Comparison of ENCODE assay signal across 21 cellular contexts in the genomic region with DNA sequence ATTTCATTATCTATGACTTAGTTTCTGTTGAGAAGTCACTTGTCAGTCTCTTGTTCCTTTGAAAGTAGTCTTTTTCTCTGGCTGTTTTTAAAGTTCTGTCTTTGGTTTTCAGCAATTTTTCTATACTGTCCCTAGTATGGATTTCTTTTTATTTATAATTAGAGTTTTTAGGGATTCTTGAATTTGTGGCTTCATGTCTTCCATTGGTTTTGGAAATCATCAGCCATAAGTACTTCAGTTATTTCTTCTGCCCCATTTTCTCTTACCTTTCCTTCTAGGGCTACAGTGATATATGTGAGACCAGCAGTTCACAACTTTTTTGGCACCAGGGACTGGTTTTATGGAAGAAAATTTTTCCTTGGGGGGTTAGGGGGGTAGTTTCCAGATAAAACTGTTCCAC.
DNase-seq lines count a peak whose midpoint lies in the region; ATAC-seq and TF ChIP-seq lines count a peak whose summit lies in the region.
"Had no signal": no experiment of that assay in that cellular context is flagged by ENCODE, and none has a peak within 500 bp of the region (broad histone marks: within the 10 kb centered on the region; RNA-seq: fewer than 3 reads in every experiment).

No MANE protein-coding gene starts in this region.

- H3K27me3 Mint-ChIP-seq in endodermal cell (ENCODE audit: insufficient read depth): peaks cover 18% of the 10 kb centered on the region
- peaks cover 8% of the 10 kb centered on the region for H3K27me3 Mint-ChIP-seq in neural crest cell (ENCODE audit: low read depth)
- H3K27me3 Mint-ChIP-seq in activated CD8-positive, alpha-beta memory T cell treated with anti-CD3 and anti-CD28 coated beads, Interleukin-2, amount 10 ng/mL, durations not matched to agents 7 days and 5 days: peaks cover 11% of the 10 kb centered on the region

- H3F3A ChIP-seq in Loucy (ENCODE audit: low read depth): 0 out of 2 replicates have a peak, but pooled peaks cover 2% of the 10 kb centered on the region

- H3K27me3 ChIP-seq in DND-41 (ENCODE audit: insufficient read depth, low read length, poor library complexity): no peaks in the 10 kb centered on the region
- H3K27me3 ChIP-seq in Loucy (ENCODE audit: insufficient read depth, low read length, poor library complexity, severe bottlenecking): no peaks in the 10 kb centered on the region
- peaks cover 8% of the 10 kb centered on the region for H3K27me3 ChIP-seq in endodermal cell (ENCODE audit: control insufficient read depth, insufficient read depth, low read length, poor library complexity, severe bottlenecking)
- H3K27me3 ChIP-seq: BLaER1 treated with 17β-estradiol and CSF1 and Interleukin-3, amounts not matched to agents 10 nM and 100 nM had no signal

- H3K9ac ChIP-seq in DND-41 (ENCODE audit: low read depth, low read length) (no peak overlapping the region), Loucy (ENCODE audit: low read depth, low read length, poor library complexity, severe bottlenecking) (no peak overlapping the region), endodermal cell (ENCODE audit: extremely low read depth, low read length, poor library complexity, severe bottlenecking) (no peak overlapping the region)
- H3K9ac ChIP-seq: BLaER1 treated with 17β-estradiol and CSF1 and Interleukin-3, amounts not matched to agents 10 nM and 100 nM had no signal

- H3K36me3 Mint-ChIP-seq in endodermal cell (ENCODE audit: low read depth) (peaks cover 8% of the 10 kb centered on the region), neural crest cell (ENCODE audit: low read depth) (peaks cover 25% of the 10 kb centered on the region)
- H3K36me3 Mint-ChIP-seq in activated CD8-positive, alpha-beta memory T cell treated with anti-CD3 and anti-CD28 coated beads, Interleukin-2, amount 10 ng/mL, durations not matched to agents 7 days and 5 days: peaks cover 6% of the 10 kb centered on the region

- DNase-seq in DND-41 (no peak), endodermal cell (no peak), neural crest cell (ENCODE audit: low read depth, low spot score) (no peak), SHP77 (lab: John Stamatoyannopoulos, UW) (no peak)
- DNase-seq in activated CD8-positive, alpha-beta memory T cell treated with anti-CD3 and anti-CD28 coated beads, Interleukin-2, amount 10 ng/mL, durations not matched to agents 7 days and 5 days: no peak
- DNase-seq: AML-193; Caco-2; Calu3; CD4-positive, alpha-beta T cell; CD8-positive, alpha-beta T cell; DMS79 treated with DMSO at 0.1 percent for 48 hours; EL; GDM1 had no signal

- H2AFZ ChIP-seq in DND-41 (ENCODE audit: low read depth, low read length): no peak overlapping the region
- no peak overlapping the region for H2AFZ ChIP-seq in Loucy (ENCODE audit: low read length)

- H3K9me3 ChIP-seq in DND-41 (ENCODE audit: insufficient read depth, low read length, severe bottlenecking) (peaks cover 3% of the 10 kb centered on the region), Loucy (ENCODE audit: insufficient read depth, low read depth, low read length) (peaks cover 9% of the 10 kb centered on the region; the same call in 1 of the 2 replicates), endodermal cell (ENCODE audit: control insufficient read depth, low read length) (peaks cover 16% of the 10 kb centered on the region)

- H3K4me3 ChIP-seq in DND-41 (ENCODE audit: low read depth in 1 of 2, low read length in 2 of 2) (no peak overlapping the region), Loucy (ENCODE audit: low read length, poor library complexity, severe bottlenecking) (peak overlapping the region; percentile 94), endodermal cell (ENCODE audit: low read length) (peak overlapping the region; percentile 27)
- H3K4me3 ChIP-seq: A549; BLaER1 treated with 17β-estradiol and CSF1 and Interleukin-3, amounts not matched to agents 10 nM and 100 nM; GM12878 had no signal

- H3K27ac Mint-ChIP-seq in endodermal cell (no peak overlapping the region), neural crest cell (ENCODE audit: unreplicated experiment) (no peak overlapping the region)
- H3K27ac Mint-ChIP-seq in activated CD8-positive, alpha-beta memory T cell treated with anti-CD3 and anti-CD28 coated beads, Interleukin-2, amount 10 ng/mL, durations not matched to agents 7 days and 5 days: no peak overlapping the region
- H3K27ac Mint-ChIP-seq: B cell; CD4-positive, alpha-beta T cell; CD8-positive, alpha-beta T cell had no signal

- no peak overlapping the region for H3K27ac ChIP-seq in DND-41 (ENCODE audit: low read length)
- H3K27ac ChIP-seq in endodermal cell (ENCODE audit: low read depth, low read length): no peak overlapping the region
- H3K27ac ChIP-seq: 22Rv1; A549; BLaER1 treated with 17β-estradiol and CSF1 and Interleukin-3, amounts not matched to agents 10 nM and 100 nM; C4-2B had no signal

- H3K36me3 ChIP-seq in DND-41 (ENCODE audit: insufficient read depth, low read length) (peaks cover 10% of the 10 kb centered on the region; the same call in 1 of the 2 replicates), Loucy (ENCODE audit: insufficient read depth, low read length) (no peaks in the 10 kb centered on the region), endodermal cell (ENCODE audit: control insufficient read depth, insufficient read depth, low read length) (peaks cover 5% of the 10 kb centered on the region)

- H3K4me2 ChIP-seq in DND-41 (ENCODE audit: insufficient read depth, low read length): peak overlapping the region; percentile 46
- H3K4me2 ChIP-seq in Loucy (ENCODE audit: low read depth, low read length, poor library complexity, severe bottlenecking): peak overlapping the region; percentile 99
- H3K4me2 ChIP-seq: A549 had no signal

- H3K79me2 ChIP-seq in DND-41 (ENCODE audit: insufficient read depth, low read length): peaks cover 82% of the 10 kb centered on the region
- H3K79me2 ChIP-seq in Loucy (ENCODE audit: insufficient read depth, low read length): peaks cover 77% of the 10 kb centered on the region

- peaks cover 21% of the 10 kb centered on the region for H3K9me3 Mint-ChIP-seq in endodermal cell
- peaks cover 14% of the 10 kb centered on the region for H3K9me3 Mint-ChIP-seq in neural crest cell
- H3K9me3 Mint-ChIP-seq in activated CD8-positive, alpha-beta memory T cell treated with anti-CD3 and anti-CD28 coated beads, Interleukin-2, amount 10 ng/mL, durations not matched to agents 7 days and 5 days (ENCODE audit: low read depth): no peaks in the 10 kb centered on the region
- H3K9me3 Mint-ChIP-seq: CD4-positive, alpha-beta T cell; CD8-positive, alpha-beta T cell had no signal

- H3K9me2 ChIP-seq in Loucy (replicated peaks; ENCODE audit: low read depth, low read length): no peaks in the 10 kb centered on the region

- peaks cover 10% of the 10 kb centered on the region for H3K4me1 Mint-ChIP-seq in endodermal cell
- peaks cover 21% of the 10 kb centered on the region for H3K4me1 Mint-ChIP-seq in neural crest cell
- peaks cover 15% of the 10 kb centered on the region for H3K4me1 Mint-ChIP-seq in activated CD8-positive, alpha-beta memory T cell treated with anti-CD3 and anti-CD28 coated beads, Interleukin-2, amount 10 ng/mL, durations not matched to agents 7 days and 5 days

- CTCF ChIA-PET in activated CD8-positive, alpha-beta memory T cell treated with anti-CD3 and anti-CD28 coated beads, Interleukin-2, amount 10 ng/mL, durations not matched to agents 7 days and 5 days (lab: Charles Lee): interaction anchor here (1.2 to 5.1 kb wide), 4 partner anchors 7 to 218 kb away, joined by 3 to 33 read pairs (median 6); no protein-coding TSS in a partner anchor

- TF ChIP-seq CTCF in DND-41 (IDR thresholded peaks at IDR 0.05; ENCODE audit: borderline replicate concordance, extremely low read depth, low read length, poor library complexity, severe bottlenecking): no peak
- TF ChIP-seq CTCF in Loucy (conservative IDR thresholded peaks at IDR 0.05; ENCODE audit: low read length): no peak
- no peak for TF ChIP-seq CTCF in endodermal cell (conservative IDR thresholded peaks at IDR 0.05)
- no peak for TF ChIP-seq CTCF in neural crest cell (conservative IDR thresholded peaks at IDR 0.05)

- H4K20me1 ChIP-seq in DND-41 (ENCODE audit: insufficient read depth, low read length) (peaks cover 39% of the 10 kb centered on the region; the same call in 1 of the 2 replicates), Loucy (ENCODE audit: insufficient read depth, low read length, poor library complexity, severe bottlenecking) (peaks cover 49% of the 10 kb centered on the region)

- ATAC-seq in DND-41 (ENCODE audit: insufficient read depth, low read depth) (no peak), HG02970 (IDR thresholded peaks at IDR 0.05; ENCODE audit: low FRiP score, unreplicated experiment) (no peak)
- ATAC-seq in activated CD8-positive, alpha-beta memory T cell treated with anti-CD3 and anti-CD28 coated beads, Interleukin-2, amount 10 ng/mL, durations not matched to agents 7 days and 5 days: no peak
- ATAC-seq: A549; CD8-positive, alpha-beta T cell; GM12878 had no signal

- no peak overlapping the region for H3K4me3 Mint-ChIP-seq in endodermal cell
- H3K4me3 Mint-ChIP-seq in neural crest cell: peak overlapping the region; percentile 61
- H3K4me3 Mint-ChIP-seq in activated CD8-positive, alpha-beta memory T cell treated with anti-CD3 and anti-CD28 coated beads, Interleukin-2, amount 10 ng/mL, durations not matched to agents 7 days and 5 days: no peak overlapping the region
- H3K4me3 Mint-ChIP-seq: B cell; CD8-positive, alpha-beta T cell had no signal

- H3K4me1 ChIP-seq in DND-41 (ENCODE audit: insufficient read depth, low read length) (peaks cover 42% of the 10 kb centered on the region), Loucy (ENCODE audit: insufficient read depth, low read length, poor library complexity, severe bottlenecking) (peaks cover 41% of the 10 kb centered on the region), endodermal cell (ENCODE audit: control insufficient read depth, insufficient read depth, low read length) (no peaks in the 10 kb centered on the region)
- H3K4me1 ChIP-seq: Caco-2 had no signal

Comparison
In these comparisons a context has a peak if more than half of its experiments do, and no peak if none do; other contexts are left out.
1. H3K4me3 ChIP-seq: peak in Loucy (single experiment) and endodermal cell (single experiment); none in DND-41 (0 of 2).